In genomic region chr14:44966601-44967336, GRCh38 we compare ENCODE assay signal across 11 cellular contexts. TPM values are rescaled to one million over a fixed set of nuclear protein-coding genes. Genes with fewer than 3 reads are reported as not detected.
DNase-seq lines count a peak whose midpoint lies in the region; ATAC-seq and TF ChIP-seq lines count a peak whose summit lies in the region.
"Had no signal": no experiment of that assay in that cellular context is flagged by ENCODE, and none has a peak within 500 bp of the region (broad histone marks: within the 10 kb centered on the region; RNA-seq: fewer than 3 reads in every experiment).

No MANE protein-coding gene starts in this region.

- WGBS in ovary, 3 donors: 56 to 63% (median 62%) methylated on average over 4 of the region's 4 CpGs

- intact Hi-C loops in ovary (cut with DNase I) (no loop called here), vagina (cut with DNase I) (no loop called here)

- peak; percentile 35 for DNase-seq in ELR (ENCODE audit: low read depth)
- no peak for DNase-seq in NB4 (ENCODE audit: low read depth)
- no peak for DNase-seq in ovary
- DNase-seq in vagina (ENCODE audit: extremely low spot score in 2 of 2): no peak
- DNase-seq in SW480 (ENCODE audit: low spot score): no peak
- no peak for DNase-seq in DMS114 treated with DMSO at 0.1 percent for 48 hours (lab: John Stamatoyannopoulos, UW; ENCODE audit: unreplicated experiment)
- DNase-seq: cerebellar nuclear complex, upper lobe of left lung had no signal

- H3K27me3 ChIP-seq in endocrine pancreas (ENCODE audit: control insufficient read depth, insufficient read depth, low read length): no peaks in the 10 kb centered on the region
- no peaks in the 10 kb centered on the region for H3K27me3 ChIP-seq in ovary
- no peaks in the 10 kb centered on the region for H3K27me3 ChIP-seq in vagina
- H3K27me3 ChIP-seq: neutrophil, upper lobe of left lung had no signal

- TF ChIP-seq CTCF in NB4 (IDR thresholded peaks at IDR 0.05; ENCODE audit: low read depth, low read length) (no peak), ovary (IDR thresholded peaks at IDR 0.05) (no peak), vagina (IDR thresholded peaks at IDR 0.05) (no peak)

- no peak for TF ChIP-seq EP300 in ovary (IDR thresholded peaks at IDR 0.05)

- no peak for ATAC-seq in GM18909 (IDR thresholded peaks at IDR 0.05; ENCODE audit: poor library complexity, unreplicated experiment)

- H3K9me3 ChIP-seq in endocrine pancreas (ENCODE audit: control insufficient read depth, low read length) (peaks cover 2% of the 10 kb centered on the region), ovary (no peaks in the 10 kb centered on the region), vagina (no peaks in the 10 kb centered on the region)
- H3K9me3 ChIP-seq: neutrophil had no signal

- peaks cover 3% of the 10 kb centered on the region for H3K4me1 ChIP-seq in endocrine pancreas (ENCODE audit: control insufficient read depth, insufficient read depth, low read length)
- peaks cover 10% of the 10 kb centered on the region for H3K4me1 ChIP-seq in ovary (ENCODE audit: insufficient read depth)
- H3K4me1 ChIP-seq in vagina: peaks cover 72% of the 10 kb centered on the region

- H3K4me3 ChIP-seq in NB4 (ENCODE audit: low read depth, low read length) (peak overlapping the region; percentile 51), endocrine pancreas (ENCODE audit: control insufficient read depth, insufficient read depth, low read length) (peak overlapping the region; percentile 84), ovary (peak overlapping the region; percentile 15), vagina (peak overlapping the region in 1 of 2 donors; percentile 21)

- H3K36me3 ChIP-seq in endocrine pancreas (ENCODE audit: control insufficient read depth, insufficient read depth, low read length) (no peaks in the 10 kb centered on the region), ovary (no peaks in the 10 kb centered on the region), vagina (peaks cover 0 to 16% of the 10 kb centered on the region in 2 donors)
- H3K36me3 ChIP-seq: neutrophil, upper lobe of left lung had no signal

- H3K27ac ChIP-seq in ovary: no peak overlapping the region
- no peak overlapping the region for H3K27ac ChIP-seq in vagina
- H3K27ac ChIP-seq: neutrophil, upper lobe of left lung had no signal

- H3K9ac ChIP-seq in endocrine pancreas (ENCODE audit: control insufficient read depth, insufficient read depth, low read length): no peak overlapping the region

- no peak for TF ChIP-seq POLR2A in NB4 (IDR thresholded peaks at IDR 0.05; ENCODE audit: extremely low read depth, insufficient read length)
- no peak for TF ChIP-seq POLR2A in ovary (IDR thresholded peaks at IDR 0.05)
- no peak for TF ChIP-seq POLR2A in vagina (IDR thresholded peaks at IDR 0.05)

RNA-seq across cellular contexts. Expression of gene TOGARAM1, which starts 4.8 kb away (rescaled TPM):
- total RNA-seq in ovary (10 to 100 TPM; 17.8 to 28.3 (median 21.8) TPM), vagina (13.0 TPM)
- polyA plus RNA-seq in ovary: 10 to 100 TPM in 1 of 2 donors, 1 to 10 TPM in 1; 8.4 to 18.4 TPM

RNA-seq across cellular contexts. Expression of gene KLHL28, which starts 5.0 kb away (rescaled TPM):
- total RNA-seq in ovary (10 to 100 TPM in 6 of 7 donors, 1 to 10 TPM in 1; 9.3 to 16.4 (median 15.6) TPM), vagina (12.8 TPM)
- polyA plus RNA-seq in ovary: 1 to 10 TPM; 4.4 to 6.6 TPM
